In the genomic region with DNA sequence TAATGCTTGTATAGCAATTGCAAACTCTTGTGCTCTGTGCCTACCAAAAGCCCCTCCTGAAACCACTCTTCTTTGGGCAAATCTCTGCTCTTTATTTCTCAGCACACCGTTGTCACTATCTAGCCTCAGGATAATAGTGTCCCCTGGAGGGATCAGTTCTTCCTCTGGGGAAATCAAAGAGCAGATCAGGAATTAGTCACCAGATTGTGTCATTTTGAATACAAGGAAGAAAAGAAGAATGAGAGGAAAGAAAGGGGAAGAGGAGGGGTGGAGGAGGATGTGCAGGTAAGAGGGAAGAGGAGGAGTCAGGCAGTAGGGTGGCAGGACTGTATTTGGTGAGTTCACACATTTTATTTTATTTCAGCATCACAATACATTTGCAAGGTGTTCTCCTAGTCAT, we compare ENCODE assay signal across 26 cellular contexts.
"Had no signal": no experiment of that assay in that cellular context is flagged by ENCODE, and none has a peak within 500 bp of the region (broad histone marks: within the 10 kb centered on the region; RNA-seq: fewer than 3 reads in every experiment).

No MANE protein-coding gene starts in this region.

- H3K9me3 ChIP-seq: adrenal gland had no signal

- H3K4me1 ChIP-seq: adrenal gland had no signal

- H3K27ac ChIP-seq: adrenal gland, SK-N-MC, VCaP had no signal

- H3K27me3 ChIP-seq: adrenal gland had no signal

- DNase-seq: activated CD4-positive, alpha-beta memory T cell treated with anti-CD3 and anti-CD28 coated beads for 36 hours; activated CD4-positive, alpha-beta T cell treated with anti-CD3 and anti-CD28 coated beads, Interleukin-2, amount 10 ng/mL, durations not matched to agents 7 days and 5 days; activated CD4-positive, CD25-positive, alpha-beta regulatory T cell; activated CD8-positive, alpha-beta memory T cell treated with anti-CD3 and anti-CD28 coated beads for 24 hours; activated gamma-delta T cell treated with Interleukin-2 at 50 U/mL for 16 hours; activated naive CD4-positive, alpha-beta T cell treated with anti-CD3 and anti-CD28 coated beads, Interleukin-2, amount 50 U/mL, for 16 hours; activated naive CD8-positive, alpha-beta T cell treated with anti-CD3 and anti-CD28 coated beads, Interleukin-2, amount 10 ng/mL, durations not matched to agents 7 days and 5 days; activated T-cell treated with anti-CD3 and anti-CD28 coated beads, Interleukin-2, amount 50 U/mL, for 48 hours; adrenal gland; anterior cingulate cortex; cerebellar nuclear complex; NCI-H1092; NCI-H1417; NCI-H1930; NCI-H2171; NCI-H226; NCI-H524; NCI-H748 treated with DMSO at 0.1 percent for 48 hours; RPMI8226; T-cell; T-helper 2 cell had no signal

- H3K4me3 ChIP-seq: adrenal gland, SK-N-MC had no signal

- ATAC-seq: activated T-helper 17 cell treated with anti-CD3 and anti-CD28 coated beads, Interleukin-2, amount 50 U/mL, for 72 hours; Panc1; Right ventricle myocardium inferior; T-cell had no signal

- H3K36me3 ChIP-seq: adrenal gland had no signal
